In genomic region chrX:18753603-18754002, GRCh38 we compare ENCODE assay signal across 25 cellular contexts. TPM values are rescaled to one million over a fixed set of nuclear protein-coding genes. Genes with fewer than 3 reads are reported as not detected.
DNase-seq lines count a peak whose midpoint lies in the region; ATAC-seq, FAIRE-seq and TF ChIP-seq lines count a peak whose summit lies in the region.
"Had no signal": no experiment of that assay in that cellular context is flagged by ENCODE, and none has a peak within 500 bp of the region (broad histone marks: within the 10 kb centered on the region; RNA-seq: fewer than 3 reads in every experiment).

No MANE protein-coding gene starts in this region.

- H3K4me2 ChIP-seq in GM23338 (no peak overlapping the region), astrocyte (ENCODE audit: low read length) (no peak overlapping the region)
- H3K4me2 ChIP-seq: BLaER1 had no signal

- H3K4me1 Mint-ChIP-seq in GM23338 (peaks cover 27% of the 10 kb centered on the region), astrocyte (ENCODE audit: low read depth, unreplicated experiment) (peaks cover 11% of the 10 kb centered on the region)

- H3K27me3 ChIP-seq in GM23338 (ENCODE audit: insufficient read depth): no peaks in the 10 kb centered on the region
- H3K27me3 ChIP-seq in astrocyte (ENCODE audit: insufficient read depth, low read length): no peaks in the 10 kb centered on the region

- no peaks in the 10 kb centered on the region for H3K9me3 ChIP-seq in astrocyte (ENCODE audit: insufficient read depth, low read depth, low read length)
- H3K9me3 ChIP-seq: BLaER1 had no signal

- H3K9me3 Mint-ChIP-seq in GM23338: peaks cover 3% of the 10 kb centered on the region; the same call in 1 of the 3 replicates
- H3K9me3 Mint-ChIP-seq in astrocyte (ENCODE audit: unreplicated experiment): no peaks in the 10 kb centered on the region
- H3K9me3 Mint-ChIP-seq: CD4-positive, alpha-beta T cell; HFFc6 had no signal

- H3K4me3 ChIP-seq in GM23338 (no peak overlapping the region), astrocyte (ENCODE audit: insufficient read depth, low read depth, low read length) (no peak overlapping the region)
- H3K4me3 ChIP-seq: BLaER1 had no signal

- H3K4me3 Mint-ChIP-seq in GM23338 (no peak overlapping the region), astrocyte (ENCODE audit: unreplicated experiment) (no peak overlapping the region)
- H3K4me3 Mint-ChIP-seq: CD4-positive, alpha-beta T cell; H9; HFFc6 had no signal

- H3K9me2 ChIP-seq in GM23338 (ENCODE audit: insufficient read depth): no peaks in the 10 kb centered on the region

- H3K9ac ChIP-seq in astrocyte (ENCODE audit: low read length): no peak overlapping the region
- H3K9ac ChIP-seq: BLaER1 had no signal

- H3K27ac ChIP-seq in GM23338 (ENCODE audit: low read depth): no peak overlapping the region
- no peak overlapping the region for H3K27ac ChIP-seq in astrocyte (ENCODE audit: low read depth, low read length)
- H3K27ac ChIP-seq: BLaER1, HL-60 had no signal

- H3K27ac Mint-ChIP-seq in GM23338 (no peak overlapping the region), astrocyte (ENCODE audit: unreplicated experiment) (no peak overlapping the region)
- H3K27ac Mint-ChIP-seq: CD4-positive, alpha-beta T cell; H9; HFFc6 had no signal

- ATAC-seq in GM23338: no peak

- no peaks in the 10 kb centered on the region for H3K36me3 ChIP-seq in GM23338 (ENCODE audit: insufficient read depth)
- no peaks in the 10 kb centered on the region for H3K36me3 ChIP-seq in astrocyte (ENCODE audit: insufficient read depth, low read length)
- H3K36me3 ChIP-seq: BLaER1 had no signal

- no peaks in the 10 kb centered on the region for H4K20me1 ChIP-seq in GM23338 (replicated peaks; ENCODE audit: insufficient read depth)
- no peaks in the 10 kb centered on the region for H4K20me1 ChIP-seq in astrocyte (ENCODE audit: insufficient read depth, low read length)
- H4K20me1 ChIP-seq: BLaER1 had no signal

- H3K4me1 ChIP-seq in GM23338 (ENCODE audit: insufficient read depth) (peaks cover 4% of the 10 kb centered on the region; the same call in 1 of the 2 replicates), astrocyte (ENCODE audit: insufficient read depth, low read length) (no peaks in the 10 kb centered on the region)
- H3K4me1 ChIP-seq: BLaER1 had no signal

- H3K27me3 Mint-ChIP-seq in GM23338 (ENCODE audit: insufficient read depth, low read depth, poor library complexity): peaks cover 5% of the 10 kb centered on the region
- H3K27me3 Mint-ChIP-seq in astrocyte (ENCODE audit: low read depth, unreplicated experiment): no peaks in the 10 kb centered on the region
- H3K27me3 Mint-ChIP-seq: CD4-positive, alpha-beta T cell had no signal

- H2AFZ ChIP-seq in GM23338: 0 out of 2 replicates have a peak overlapping the region, but pooled peaks have one; percentile 18
- H2AFZ ChIP-seq in astrocyte (ENCODE audit: low read depth, low read length): no peak overlapping the region

- no peaks in the 10 kb centered on the region for H3F3A ChIP-seq in GM23338 (replicated peaks; ENCODE audit: low read depth)

- H3K36me3 Mint-ChIP-seq in GM23338 (ENCODE audit: low read depth): no peaks in the 10 kb centered on the region; the same call in 2 of the 3 replicates
- no peaks in the 10 kb centered on the region for H3K36me3 Mint-ChIP-seq in astrocyte (ENCODE audit: low read depth, unreplicated experiment)

- H3K79me2 ChIP-seq in GM23338 (replicated peaks; ENCODE audit: insufficient read depth) (no peaks in the 10 kb centered on the region), astrocyte (ENCODE audit: insufficient read depth, low read length) (no peaks in the 10 kb centered on the region)

- TF ChIP-seq CTCF in D721Med (IDR thresholded peaks at IDR 0.05; ENCODE audit: insufficient read depth, missing control alignments) (no peak), GM23338 (conservative IDR thresholded peaks at IDR 0.05; ENCODE audit: low read depth in 2 of 2) (no peak), astrocyte (IDR thresholded peaks at IDR 0.05; ENCODE audit: insufficient read depth, low read depth, low read length) (no peak)

- DNase-seq in D721Med (ENCODE audit: insufficient read length, low spot score) (no peak), GM23338 (ENCODE audit: low spot score) (peak; percentile 1), astrocyte (ENCODE audit: low read depth) (no peak), fibroblast of peridontal ligament (ENCODE audit: extremely low read depth) (peak; percentile 5), hypothalamus (lab: John Stamatoyannopoulos, UW) (no peak), Ammon's horn (ENCODE audit: low spot score) (no peak)
- no peak for DNase-seq in stimulated activated CD4-positive, alpha-beta T cell treated with anti-CD3 and anti-CD28 coated beads, Interleukin-2, amount 100 ng/mL, for 24 hours
- DNase-seq: CD4-positive, alpha-beta T cell; COR-L47; DND-41; H9; HFFc6; KG1; NCI-H1105; NCI-H146; NCI-H2029 treated with DMSO at 0.1 percent for 48 hours; NCI-H345; NCI-H524; NCI-H82; OCI-M1; Right ventricle myocardium superior had no signal

- FAIRE-seq in D721Med (lab: Jason Lieb, UNC) (peak; percentile 71), astrocyte (lab: Jason Lieb, UNC) (peak; percentile 97)

TF ChIP-seq in GM23338, 12 proteins besides CTCF, POLR2A, EP300 and RAD21:
- TF ChIP-seq STAT1 (IDR thresholded peaks at IDR 0.05; ENCODE audit: unreplicated experiment) (no peak), REST (IDR thresholded peaks at IDR 0.05; ENCODE audit: unreplicated experiment) (no peak)

RNA-seq across cellular contexts. Expression of gene PPEF1, which starts 46.2 kb away (rescaled TPM):
- 0.76 TPM in 1 of 2 replicates, not detected in the other for total RNA-seq in GM23338 (2014; rRNA removed; shearing (Covaris generic))
- polyA plus RNA-seq in GM23338 (2016; fragmentation: Nextera tagmentation; extraction: Ambion mirVana): not detected in 2 replicates
- total RNA-seq in astrocyte: 0.14 TPM in 1 of 2 replicates, not detected in the other
- total RNA-seq: HFFc6; HT-29; T-helper 1 cell treated with Interleukin-12 subunit alpha and Interleukin-12 subunit beta and Interleukin-4 antibody, amounts not matched to agents 30 ng/mL and 1 ng/mL, for 36 hours had no signal

Comparison
In these comparisons a context has a peak if more than half of its experiments do, and no peak if none do; other contexts are left out.
1. DNase-seq: peak in GM23338 (single experiment) and fibroblast of peridontal ligament (single experiment); none in D721Med (single experiment), astrocyte (single experiment), hypothalamus (0 of 51), Ammon's horn (single experiment) and stimulated activated CD4-positive, alpha-beta T cell treated with anti-CD3 and anti-CD28 coated beads, Interleukin-2, amount 100 ng/mL, for 24 hours (0 of 2).